1 cellular context compared by ENCODE assay signal in genomic region chr15:83063555-83063954, GRCh38.
TF ChIP-seq lines count a peak whose summit lies in the region.

No MANE protein-coding gene starts in this region.

TF ChIP-seq in GM12878, 131 proteins besides CTCF, POLR2A, EP300 and RAD21:
- TF ChIP-seq IRF4 (IDR thresholded peaks at IDR 0.05; ENCODE audit: low read depth, low read length) (no peak), REST (IDR thresholded peaks at IDR 0.05; ENCODE audit: low read depth, low read length) (no peak), SPI1 (IDR thresholded peaks at IDR 0.05; ENCODE audit: borderline replicate concordance, insufficient read depth, low read depth, low read length) (peak; percentile 64; the same call in 1 of the 2 replicates), MLLT1 (IDR thresholded peaks at IDR 0.05) (no peak), ZNF384 (IDR thresholded peaks at IDR 0.05; ENCODE audit: borderline replicate concordance, low read depth, low read length) (no peak), USF2 (IDR thresholded peaks at IDR 0.05; ENCODE audit: borderline replicate concordance, low read depth, low read length) (no peak), PAX5 (IDR thresholded peaks at IDR 0.05; ENCODE audit: borderline replicate concordance, low read depth, low read length) (no peak)
